In the genomic region with DNA sequence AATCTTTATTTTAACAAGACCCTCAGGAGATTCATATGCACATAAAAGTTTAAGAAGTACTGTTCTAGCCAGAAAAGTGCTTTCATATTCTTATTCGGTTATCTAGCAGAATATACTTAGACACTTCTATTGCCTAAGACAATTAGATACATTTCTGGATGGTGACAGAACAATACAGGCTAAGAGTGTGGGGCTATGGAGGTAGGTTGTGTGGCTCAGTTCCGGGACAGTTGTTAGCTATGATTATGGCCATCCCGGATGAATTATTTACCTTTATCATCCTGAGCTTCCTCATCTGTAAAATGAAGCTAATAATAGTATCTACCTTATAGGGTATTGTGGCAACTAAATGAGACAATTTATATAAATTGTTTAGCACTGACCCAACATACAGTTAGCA, we compare ENCODE assay signal across 16 cellular contexts.
"Had no signal": no experiment of that assay in that cellular context is flagged by ENCODE, and none has a peak within 500 bp of the region (broad histone marks: within the 10 kb centered on the region; RNA-seq: fewer than 3 reads in every experiment).

No MANE protein-coding gene starts in this region.

- DNase-seq: activated CD4-positive, CD25-positive, alpha-beta regulatory T cell treated with anti-CD3 and anti-CD28 coated beads, Interleukin-2, amount 50 U/mL, for 72 hours; activated effector memory CD4-positive, alpha-beta T cell treated with Interleukin-2 at 50 U/mL for 16 hours; caudate nucleus; hippocampal formation; kidney glomerular epithelial cell; nephron progenitor cell; occipital lobe; small intestine; stimulated activated CD4-positive, alpha-beta T cell treated with anti-CD3 and anti-CD28 coated beads, Interleukin-4, amount 100 ng/mL, for 4 hours; stimulated activated CD8-positive, alpha-beta memory T cell treated with anti-CD3 and anti-CD28 coated beads, Interleukin-4, amount 100 ng/mL, for 48 hours; trophoblast cell had no signal

- H3K4me3 ChIP-seq: right atrium auricular region, suprapubic skin had no signal

- H3K4me3 Mint-ChIP-seq: nephron progenitor cell; stimulated activated naive CD8-positive, alpha-beta T cell treated with anti-CD3 and anti-CD28 coated beads, Interleukin-15, Interleukin-2, amounts not matched to agents 100 ng/mL and 50 ng/mL, for 24 hours had no signal

- H3K27ac ChIP-seq: right atrium auricular region, suprapubic skin had no signal

- FAIRE-seq: small intestine had no signal

- H3K9me3 ChIP-seq: right atrium auricular region, suprapubic skin had no signal

- H3K36me3 Mint-ChIP-seq: activated naive CD4-positive, alpha-beta T cell treated with anti-CD3 and anti-CD28 coated beads, Interleukin-2, amount 50 U/mL, for 72 hours had no signal

- H3K27me3 Mint-ChIP-seq: progenitor cell of endocrine pancreas; stimulated activated naive CD8-positive, alpha-beta T cell treated with anti-CD3 and anti-CD28 coated beads, Interleukin-15, Interleukin-2, amounts not matched to agents 100 ng/mL and 50 ng/mL, for 24 hours had no signal

- H3K27me3 ChIP-seq: right atrium auricular region, suprapubic skin had no signal

- H3K27ac Mint-ChIP-seq: activated naive CD4-positive, alpha-beta T cell treated with anti-CD3 and anti-CD28 coated beads, Interleukin-2, amount 50 U/mL, for 72 hours; nephron progenitor cell; progenitor cell of endocrine pancreas; stimulated activated naive CD8-positive, alpha-beta T cell treated with anti-CD3 and anti-CD28 coated beads, Interleukin-15, Interleukin-2, amounts not matched to agents 100 ng/mL and 50 ng/mL, for 24 hours had no signal

- H3K36me3 ChIP-seq: right atrium auricular region, suprapubic skin had no signal

- H3K9me3 Mint-ChIP-seq: activated naive CD4-positive, alpha-beta T cell treated with anti-CD3 and anti-CD28 coated beads, Interleukin-2, amount 50 U/mL, for 72 hours; nephron progenitor cell; stimulated activated naive CD8-positive, alpha-beta T cell treated with anti-CD3 and anti-CD28 coated beads, Interleukin-15, Interleukin-2, amounts not matched to agents 100 ng/mL and 50 ng/mL, for 24 hours had no signal
